2 cellular contexts compared by ENCODE assay signal in genomic region chr11:62391642-62392425, GRCh38.
TF ChIP-seq lines count a peak whose summit lies in the region.

No MANE protein-coding gene starts in this region.

TF ChIP-seq in GM23338, 12 proteins besides CTCF, POLR2A, EP300 and RAD21 (continued from another document):
- no peak for TF ChIP-seq REST (IDR thresholded peaks at IDR 0.05; ENCODE audit: unreplicated experiment)
- TF ChIP-seq ZNF331 (CRISPR knock-in tag; IDR thresholded peaks at IDR 0.05; ENCODE audit: low read depth) = no peak
- no peak for TF ChIP-seq EZH2phosphoT487 (IDR thresholded peaks at IDR 0.05; ENCODE audit: unreplicated experiment)
- TF ChIP-seq NANOG (IDR thresholded peaks at IDR 0.05; ENCODE audit: borderline replicate concordance) = no peak
- TF ChIP-seq JUNB (IDR thresholded peaks at IDR 0.05; ENCODE audit: unreplicated experiment) = no peak
- no peak for TF ChIP-seq ZNF462 (CRISPR knock-in tag; IDR thresholded peaks at IDR 0.05)
- no peak for TF ChIP-seq ETS1 (IDR thresholded peaks at IDR 0.05)
- TF ChIP-seq STAT1 (IDR thresholded peaks at IDR 0.05; ENCODE audit: unreplicated experiment) = no peak
- TF ChIP-seq EZH2 (IDR thresholded peaks at IDR 0.05; ENCODE audit: low read depth, unreplicated experiment) = no peak
- no peak for TF ChIP-seq ZNF114 (CRISPR knock-in tag; IDR thresholded peaks at IDR 0.05)

TF ChIP-seq in WTC11, 78 proteins besides CTCF, POLR2A, EP300 and RAD21:
- TF ChIP-seq ZNF532 (CRISPR knock-in tag; IDR thresholded peaks at IDR 0.05; ENCODE audit: borderline replicate concordance) = no peak
